1 cellular context compared by ENCODE assay signal in the genomic region with DNA sequence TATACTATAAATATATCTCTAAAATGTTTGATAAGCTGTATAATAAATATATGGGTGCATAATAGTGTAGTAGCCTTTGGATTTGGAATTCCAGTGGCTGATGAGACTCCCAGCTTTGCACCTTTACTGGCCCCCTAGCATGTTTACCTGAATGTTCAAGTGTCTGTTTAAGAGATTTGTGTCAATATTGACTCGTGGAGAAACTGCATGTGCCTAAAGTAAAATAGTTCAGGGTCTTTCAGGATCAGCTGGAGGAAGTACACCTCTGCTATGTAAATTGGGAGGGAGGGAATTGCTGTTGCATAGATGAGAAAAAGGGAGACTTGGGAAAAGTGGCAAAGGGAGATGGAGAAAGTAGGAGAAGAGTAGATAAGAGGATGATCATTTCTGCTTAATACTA.
TF ChIP-seq lines count a peak whose summit lies in the region.

No MANE protein-coding gene starts in this region.

TF ChIP-seq in WTC11, 78 proteins besides CTCF, POLR2A, EP300 and RAD21 (continued from another document):
- TF ChIP-seq, protein P1, sequence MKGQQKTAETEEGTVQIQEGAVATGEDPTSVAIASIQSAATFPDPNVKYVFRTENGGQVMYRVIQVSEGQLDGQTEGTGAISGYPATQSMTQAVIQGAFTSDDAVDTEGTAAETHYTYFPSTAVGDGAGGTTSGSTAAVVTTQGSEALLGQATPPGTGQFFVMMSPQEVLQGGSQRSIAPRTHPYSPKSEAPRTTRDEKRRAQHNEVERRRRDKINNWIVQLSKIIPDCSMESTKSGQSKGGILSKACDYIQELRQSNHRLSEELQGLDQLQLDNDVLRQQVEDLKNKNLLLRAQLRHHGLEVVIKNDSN (CRISPR knock-in tag; IDR thresholded peaks at IDR 0.05), result no peak
- TF ChIP-seq PRRX2 (CRISPR knock-in tag; IDR thresholded peaks at IDR 0.05) (no peak), RELA (CRISPR knock-in tag; IDR thresholded peaks at IDR 0.05; ENCODE audit: borderline replicate concordance) (no peak), TCF7 (CRISPR knock-in tag; IDR thresholded peaks at IDR 0.05; ENCODE audit: low read depth) (no peak), GABPB1 (CRISPR knock-in tag; IDR thresholded peaks at IDR 0.05) (no peak)
- TF ChIP-seq, protein P2, sequence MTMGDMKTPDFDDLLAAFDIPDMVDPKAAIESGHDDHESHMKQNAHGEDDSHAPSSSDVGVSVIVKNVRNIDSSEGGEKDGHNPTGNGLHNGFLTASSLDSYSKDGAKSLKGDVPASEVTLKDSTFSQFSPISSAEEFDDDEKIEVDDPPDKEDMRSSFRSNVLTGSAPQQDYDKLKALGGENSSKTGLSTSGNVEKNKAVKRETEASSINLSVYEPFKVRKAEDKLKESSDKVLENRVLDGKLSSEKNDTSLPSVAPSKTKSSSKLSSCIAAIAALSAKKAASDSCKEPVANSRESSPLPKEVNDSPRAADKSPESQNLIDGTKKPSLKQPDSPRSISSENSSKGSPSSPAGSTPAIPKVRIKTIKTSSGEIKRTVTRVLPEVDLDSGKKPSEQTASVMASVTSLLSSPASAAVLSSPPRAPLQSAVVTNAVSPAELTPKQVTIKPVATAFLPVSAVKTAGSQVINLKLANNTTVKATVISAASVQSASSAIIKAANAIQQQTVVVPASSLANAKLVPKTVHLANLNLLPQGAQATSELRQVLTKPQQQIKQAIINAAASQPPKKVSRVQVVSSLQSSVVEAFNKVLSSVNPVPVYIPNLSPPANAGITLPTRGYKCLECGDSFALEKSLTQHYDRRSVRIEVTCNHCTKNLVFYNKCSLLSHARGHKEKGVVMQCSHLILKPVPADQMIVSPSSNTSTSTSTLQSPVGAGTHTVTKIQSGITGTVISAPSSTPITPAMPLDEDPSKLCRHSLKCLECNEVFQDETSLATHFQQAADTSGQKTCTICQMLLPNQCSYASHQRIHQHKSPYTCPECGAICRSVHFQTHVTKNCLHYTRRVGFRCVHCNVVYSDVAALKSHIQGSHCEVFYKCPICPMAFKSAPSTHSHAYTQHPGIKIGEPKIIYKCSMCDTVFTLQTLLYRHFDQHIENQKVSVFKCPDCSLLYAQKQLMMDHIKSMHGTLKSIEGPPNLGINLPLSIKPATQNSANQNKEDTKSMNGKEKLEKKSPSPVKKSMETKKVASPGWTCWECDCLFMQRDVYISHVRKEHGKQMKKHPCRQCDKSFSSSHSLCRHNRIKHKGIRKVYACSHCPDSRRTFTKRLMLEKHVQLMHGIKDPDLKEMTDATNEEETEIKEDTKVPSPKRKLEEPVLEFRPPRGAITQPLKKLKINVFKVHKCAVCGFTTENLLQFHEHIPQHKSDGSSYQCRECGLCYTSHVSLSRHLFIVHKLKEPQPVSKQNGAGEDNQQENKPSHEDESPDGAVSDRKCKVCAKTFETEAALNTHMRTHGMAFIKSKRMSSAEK (CRISPR knock-in tag; IDR thresholded peaks at IDR 0.05; ENCODE audit: borderline replicate concordance), result no peak
- TF ChIP-seq, protein P3, sequence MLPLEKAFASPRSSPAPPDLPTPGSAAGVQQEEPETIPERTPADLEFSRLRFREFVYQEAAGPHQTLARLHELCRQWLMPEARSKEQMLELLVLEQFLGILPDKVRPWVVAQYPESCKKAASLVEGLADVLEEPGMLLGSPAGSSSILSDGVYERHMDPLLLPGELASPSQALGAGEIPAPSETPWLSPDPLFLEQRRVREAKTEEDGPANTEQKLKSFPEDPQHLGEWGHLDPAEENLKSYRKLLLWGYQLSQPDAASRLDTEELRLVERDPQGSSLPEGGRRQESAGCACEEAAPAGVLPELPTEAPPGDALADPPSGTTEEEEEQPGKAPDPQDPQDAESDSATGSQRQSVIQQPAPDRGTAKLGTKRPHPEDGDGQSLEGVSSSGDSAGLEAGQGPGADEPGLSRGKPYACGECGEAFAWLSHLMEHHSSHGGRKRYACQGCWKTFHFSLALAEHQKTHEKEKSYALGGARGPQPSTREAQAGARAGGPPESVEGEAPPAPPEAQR (CRISPR knock-in tag; IDR thresholded peaks at IDR 0.05), result no peak
- TF ChIP-seq, protein P4, sequence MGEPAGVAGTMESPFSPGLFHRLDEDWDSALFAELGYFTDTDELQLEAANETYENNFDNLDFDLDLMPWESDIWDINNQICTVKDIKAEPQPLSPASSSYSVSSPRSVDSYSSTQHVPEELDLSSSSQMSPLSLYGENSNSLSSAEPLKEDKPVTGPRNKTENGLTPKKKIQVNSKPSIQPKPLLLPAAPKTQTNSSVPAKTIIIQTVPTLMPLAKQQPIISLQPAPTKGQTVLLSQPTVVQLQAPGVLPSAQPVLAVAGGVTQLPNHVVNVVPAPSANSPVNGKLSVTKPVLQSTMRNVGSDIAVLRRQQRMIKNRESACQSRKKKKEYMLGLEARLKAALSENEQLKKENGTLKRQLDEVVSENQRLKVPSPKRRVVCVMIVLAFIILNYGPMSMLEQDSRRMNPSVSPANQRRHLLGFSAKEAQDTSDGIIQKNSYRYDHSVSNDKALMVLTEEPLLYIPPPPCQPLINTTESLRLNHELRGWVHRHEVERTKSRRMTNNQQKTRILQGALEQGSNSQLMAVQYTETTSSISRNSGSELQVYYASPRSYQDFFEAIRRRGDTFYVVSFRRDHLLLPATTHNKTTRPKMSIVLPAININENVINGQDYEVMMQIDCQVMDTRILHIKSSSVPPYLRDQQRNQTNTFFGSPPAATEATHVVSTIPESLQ (CRISPR knock-in tag; IDR thresholded peaks at IDR 0.05), result no peak
